9 cellular contexts compared by ENCODE assay signal in genomic region chr12:19288603-19289244, GRCh38.
DNase-seq lines count a peak whose midpoint lies in the region; ATAC-seq and TF ChIP-seq lines count a peak whose summit lies in the region.
"Had no signal": no experiment of that assay in that cellular context is flagged by ENCODE, and none has a peak within 500 bp of the region (broad histone marks: within the 10 kb centered on the region; RNA-seq: fewer than 3 reads in every experiment).

No MANE protein-coding gene starts in this region.

- ATAC-seq in GM18867 (IDR thresholded peaks at IDR 0.05; ENCODE audit: unreplicated experiment) (peak; percentile 71), HG03442 (IDR thresholded peaks at IDR 0.05; ENCODE audit: unreplicated experiment) (no peak), HG03097 (IDR thresholded peaks at IDR 0.05; ENCODE audit: low FRiP score, unreplicated experiment) (no peak)

- no peaks in the 10 kb centered on the region for H3K36me3 Mint-ChIP-seq in activated CD4-positive, alpha-beta T cell treated with anti-CD3 and anti-CD28 coated beads, Interleukin-2, amount 10 ng/mL, durations not matched to agents 24 days and 14 days (ENCODE audit: low read depth)

- H3K4me3 Mint-ChIP-seq in activated CD4-positive, alpha-beta T cell treated with anti-CD3 and anti-CD28 coated beads, Interleukin-2, amount 10 ng/mL, durations not matched to agents 24 days and 14 days, result no peak overlapping the region

- H3K27me3 Mint-ChIP-seq in activated CD4-positive, alpha-beta T cell treated with anti-CD3 and anti-CD28 coated beads, Interleukin-2, amount 10 ng/mL, durations not matched to agents 24 days and 14 days, result peaks cover 1% of the 10 kb centered on the region

- intact Hi-C loops in activated CD4-positive, alpha-beta T cell treated with anti-CD3 and anti-CD28 coated beads, Interleukin-2, amount 10 ng/mL, durations not matched to agents 24 days and 14 days (cut with micrococcal nuclease), result no loop called here

- no peak overlapping the region for H3K27ac Mint-ChIP-seq in activated CD4-positive, alpha-beta T cell treated with anti-CD3 and anti-CD28 coated beads, Interleukin-2, amount 10 ng/mL, durations not matched to agents 24 days and 14 days

- no peaks in the 10 kb centered on the region for H3K4me1 Mint-ChIP-seq in activated CD4-positive, alpha-beta T cell treated with anti-CD3 and anti-CD28 coated beads, Interleukin-2, amount 10 ng/mL, durations not matched to agents 24 days and 14 days

- peak; percentile 75 for TF ChIP-seq CTCF in AG10803 (conservative IDR thresholded peaks at IDR 0.05; ENCODE audit: low read length)

- no peaks in the 10 kb centered on the region for H3K9me3 Mint-ChIP-seq in activated CD4-positive, alpha-beta T cell treated with anti-CD3 and anti-CD28 coated beads, Interleukin-2, amount 10 ng/mL, durations not matched to agents 24 days and 14 days

- peak; percentile 51 for DNase-seq in AG10803 (ENCODE audit: low read depth)
- DNase-seq in NCI-H1105 (lab: John Stamatoyannopoulos, UW), result peak; percentile 40
- DNase-seq in amniotic epithelial cell (ENCODE audit: low read depth), result peak; percentile 52
- DNase-seq in inferior parietal cortex (ENCODE audit: extremely low spot score), result peak; percentile 72
- DNase-seq in activated CD4-positive, alpha-beta T cell treated with anti-CD3 and anti-CD28 coated beads, Interleukin-2, amount 10 ng/mL, durations not matched to agents 24 days and 14 days, result no peak

- H3K4me3 ChIP-seq in AG10803 (ENCODE audit: low read length), result no peak overlapping the region
- H3K4me3 ChIP-seq: HAP-1 had no signal
